25 cellular contexts compared by ENCODE assay signal in the genomic region with DNA sequence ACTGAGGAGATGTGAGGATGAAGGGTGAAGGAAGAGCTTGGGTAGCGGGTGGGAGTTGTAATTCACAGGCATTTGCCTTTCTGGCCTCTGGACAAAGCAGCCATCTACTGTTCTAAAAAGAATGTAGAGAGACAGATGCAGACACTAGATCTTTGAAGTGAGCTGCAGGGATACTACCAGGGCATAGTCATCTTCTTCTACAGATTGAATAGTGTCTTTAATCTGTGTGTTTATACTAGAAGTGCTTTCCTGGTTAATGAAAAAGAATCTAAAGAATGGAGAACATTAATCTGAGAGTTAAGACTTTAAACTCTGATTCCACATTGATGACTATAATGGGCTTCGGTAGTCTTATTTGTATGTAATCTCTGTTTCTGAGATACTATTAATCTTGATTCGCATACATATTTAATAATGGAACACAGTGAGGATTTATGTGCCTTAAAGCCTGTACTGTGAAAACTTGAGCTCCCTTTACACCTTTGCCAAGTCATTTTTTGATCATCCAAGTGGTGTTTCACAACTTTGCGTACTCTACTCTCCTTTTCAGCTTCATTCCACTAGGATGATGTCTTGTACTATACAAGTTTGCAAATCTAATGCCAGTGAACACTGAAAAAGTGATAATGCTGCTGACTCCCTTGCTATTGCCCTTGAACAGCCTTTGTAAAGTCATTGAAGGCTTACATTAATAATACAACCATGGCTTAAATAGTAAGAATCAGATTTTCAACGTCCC.
"Had no signal": no experiment of that assay in that cellular context is flagged by ENCODE, and none has a peak within 500 bp of the region (broad histone marks: within the 10 kb centered on the region; RNA-seq: fewer than 3 reads in every experiment).

No MANE protein-coding gene starts in this region.

- H3K4me3 ChIP-seq: dorsolateral prefrontal cortex, lower lobe of right lung, ovary, psoas muscle, sigmoid colon, skin epidermis, spleen, thoracic aorta, tibial nerve, upper lobe of right lung, uterus had no signal

- H3K4me1 ChIP-seq: lower lobe of right lung, psoas muscle, sigmoid colon, spleen, tibial nerve, upper lobe of right lung, uterus had no signal

- H3K36me3 Mint-ChIP-seq: naive thymus-derived CD8-positive, alpha-beta T cell; stimulated activated naive B cell treated with anti-CD40 and anti-IgM and Interleukin-4, amounts not matched to agents 10 μg/mL and 1 μg/mL and 100 μg/mL, for 72 hours had no signal

- H3K9me3 ChIP-seq: lower lobe of right lung, ovary, psoas muscle, sigmoid colon, spleen, thoracic aorta, tibial nerve, upper lobe of right lung, uterus had no signal

- H3K36me3 ChIP-seq: lower lobe of right lung, ovary, sigmoid colon, spleen, thoracic aorta, tibial nerve, upper lobe of right lung, uterus had no signal

- ATAC-seq: esophagus mucosa; left ventricle myocardium superior; lower lobe of right lung; naive thymus-derived CD8-positive, alpha-beta T cell; psoas muscle; right cardiac atrium; stimulated activated naive B cell treated with anti-CD40 and anti-IgM and Interleukin-4, amounts not matched to agents 10 μg/mL and 1 μg/mL and 100 μg/mL, for 72 hours; upper lobe of right lung had no signal

- H3K27me3 ChIP-seq: dorsolateral prefrontal cortex, ovary, sigmoid colon, spleen, tibial nerve, uterus had no signal

- H3K9me3 Mint-ChIP-seq: endodermal cell; nephron progenitor cell; stimulated activated naive B cell treated with anti-CD40 and anti-IgM and Interleukin-4, amounts not matched to agents 10 μg/mL and 1 μg/mL and 100 μg/mL, for 72 hours had no signal

- H3K27me3 Mint-ChIP-seq: naive thymus-derived CD8-positive, alpha-beta T cell; stimulated activated naive B cell treated with anti-CD40 and anti-IgM and Interleukin-4, amounts not matched to agents 10 μg/mL and 1 μg/mL and 100 μg/mL, for 72 hours; stimulated activated naive CD8-positive, alpha-beta T cell treated with anti-CD3 and anti-CD28 coated beads, Interleukin-15, Interleukin-2, amounts not matched to agents 100 ng/mL and 50 ng/mL, for 24 hours had no signal

- DNase-seq: dorsolateral prefrontal cortex; effector CD4-positive, alpha-beta T cell; endodermal cell; hypothalamus; immature natural killer cell; left ventricle myocardium superior; lower lobe of right lung; naive thymus-derived CD8-positive, alpha-beta T cell; nephron progenitor cell; occipital lobe; ovary; posterior cingulate gyrus; psoas muscle; right cardiac atrium; sigmoid colon; spleen; stimulated activated naive B cell treated with anti-CD40 and anti-IgM and Interleukin-4, amounts not matched to agents 10 μg/mL and 1 μg/mL and 100 μg/mL, for 72 hours; upper lobe of right lung; uterus had no signal

- H3K4me1 Mint-ChIP-seq: endodermal cell; immature natural killer cell; naive thymus-derived CD8-positive, alpha-beta T cell; nephron progenitor cell; stimulated activated naive B cell treated with anti-CD40 and anti-IgM and Interleukin-4, amounts not matched to agents 10 μg/mL and 1 μg/mL and 100 μg/mL, for 72 hours had no signal

- H3K27ac ChIP-seq: dorsolateral prefrontal cortex, epithelial cell of prostate, lower lobe of right lung, ovary, psoas muscle, sigmoid colon, skin epidermis, spleen, thoracic aorta, tibial nerve, upper lobe of right lung, uterus had no signal

- H3K4me3 Mint-ChIP-seq: endodermal cell; immature natural killer cell; naive thymus-derived CD8-positive, alpha-beta T cell; nephron progenitor cell; stimulated activated naive B cell treated with anti-CD40 and anti-IgM and Interleukin-4, amounts not matched to agents 10 μg/mL and 1 μg/mL and 100 μg/mL, for 72 hours; stimulated activated naive CD8-positive, alpha-beta T cell treated with anti-CD3 and anti-CD28 coated beads, Interleukin-15, Interleukin-2, amounts not matched to agents 100 ng/mL and 50 ng/mL, for 24 hours had no signal

- H3K27ac Mint-ChIP-seq: endodermal cell; immature natural killer cell; naive thymus-derived CD8-positive, alpha-beta T cell; nephron progenitor cell; stimulated activated naive B cell treated with anti-CD40 and anti-IgM and Interleukin-4, amounts not matched to agents 10 μg/mL and 1 μg/mL and 100 μg/mL, for 72 hours; stimulated activated naive CD8-positive, alpha-beta T cell treated with anti-CD3 and anti-CD28 coated beads, Interleukin-15, Interleukin-2, amounts not matched to agents 100 ng/mL and 50 ng/mL, for 24 hours had no signal
